ENCODE assay signal across 6 cellular contexts in the genomic region with DNA sequence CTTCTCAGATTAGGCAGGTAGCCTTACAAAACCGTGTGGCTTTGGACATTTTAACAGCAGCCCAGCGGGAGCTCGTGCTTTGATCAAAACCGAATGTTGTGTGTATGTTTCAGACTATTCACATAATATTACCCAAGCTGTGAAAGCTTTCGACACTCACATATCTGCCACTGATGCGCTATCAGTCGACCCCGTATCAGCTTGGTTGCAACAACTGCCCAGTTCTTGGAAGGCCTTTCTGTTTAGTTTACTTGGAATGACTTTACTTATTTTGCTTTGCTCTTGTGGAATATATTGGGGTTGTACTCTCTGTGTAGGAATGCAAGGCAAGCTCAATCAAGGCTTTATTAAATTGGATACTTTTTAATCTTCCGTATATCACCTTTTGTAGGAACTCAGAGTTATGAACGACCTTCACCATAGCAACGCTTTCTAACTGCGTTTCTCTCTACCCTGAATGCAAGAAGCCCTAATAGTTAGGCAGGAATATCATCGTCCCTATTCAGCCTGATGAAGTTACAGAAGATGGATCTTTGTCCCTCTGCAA.
"Had no signal": no experiment of that assay in that cellular context is flagged by ENCODE, and none has a peak within 500 bp of the region (broad histone marks: within the 10 kb centered on the region; RNA-seq: fewer than 3 reads in every experiment).

No MANE protein-coding gene starts in this region.

- FAIRE-seq: G401.6, GM12878, GM12892, GM18507, GM19239 had no signal

- ATAC-seq: GM12878 had no signal

- H3K4me3 ChIP-seq: GM12878 had no signal

- DNase-seq: GF-D8 had no signal
